Comparison of ENCODE assay signal across 25 cellular contexts in genomic region chr2:215407061-215407460, GRCh38. TPM values are rescaled to one million over a fixed set of nuclear protein-coding genes. Genes with fewer than 3 reads are reported as not detected.
"Had no signal": no experiment of that assay in that cellular context is flagged by ENCODE, and none has a peak within 500 bp of the region (broad histone marks: within the 10 kb centered on the region; RNA-seq: fewer than 3 reads in every experiment).

No MANE protein-coding gene starts in this region.

- H3K27ac Mint-ChIP-seq: activated B cell treated with CpG ODN at 0.5 μM for 24 hours; activated CD8-positive, alpha-beta T cell treated with anti-CD3 and anti-CD28 coated beads for 36 hours; activated naive CD8-positive, alpha-beta T cell treated with anti-CD3 and anti-CD28 coated beads, Interleukin-2, amount 50 U/mL, for 24 hours; activated T-helper 17 cell treated with anti-CD3 and anti-CD28 coated beads, Interleukin-2, amount 50 U/mL, for 72 hours; naive B cell; T-cell had no signal

- H3K27ac ChIP-seq: body of pancreas, foreskin keratinocyte, left lung, lower lobe of right lung, neutrophil, pancreas, psoas muscle, spleen, suprapubic skin, tibial nerve had no signal

- ATAC-seq: activated CD8-positive, alpha-beta T cell treated with anti-CD3 and anti-CD28 coated beads for 36 hours; activated naive CD8-positive, alpha-beta T cell treated with anti-CD3 and anti-CD28 coated beads, Interleukin-2, amount 50 U/mL, for 24 hours; activated T-cell treated with anti-CD3 and anti-CD28 coated beads, Interleukin-2, amount 50 U/mL, for 4 hours; activated T-helper 17 cell treated with anti-CD3 and anti-CD28 coated beads, Interleukin-2, amount 50 U/mL, for 72 hours; body of pancreas; foreskin keratinocyte; left lung; lower lobe of right lung; pancreas; psoas muscle; T-cell had no signal

- DNase-seq: activated B cell treated with CpG ODN at 0.5 μM for 24 hours; activated CD4-positive, alpha-beta T cell treated with anti-CD3 and anti-CD28 coated beads, Interleukin-2, amount 50 U/mL, for 1 hour; activated CD8-positive, alpha-beta T cell treated with anti-CD3 and anti-CD28 coated beads for 36 hours; activated gamma-delta T cell treated with Interleukin-2 at 50 U/mL for 16 hours; activated naive CD4-positive, alpha-beta T cell treated with anti-CD3 and anti-CD28 coated beads, Interleukin-2, amount 50 U/mL, for 16 hours; activated naive CD8-positive, alpha-beta T cell treated with anti-CD3 and anti-CD28 coated beads, Interleukin-2, amount 50 U/mL, for 24 hours; activated T-cell treated with anti-CD3 and anti-CD28 coated beads, Interleukin-2, amount 50 U/mL, for 4 hours; anterior cingulate cortex; body of pancreas; foreskin keratinocyte; left lung; lower lobe of right lung; naive B cell; nephron progenitor cell; pancreas; psoas muscle; spleen; stimulated activated naive CD4-positive, alpha-beta T cell; T-cell had no signal

- FAIRE-seq: endothelial cell of umbilical vein, islet of Langerhans, pancreas had no signal

- H3K4me1 ChIP-seq: body of pancreas, left lung, lower lobe of right lung, pancreas, psoas muscle, spleen, suprapubic skin had no signal

- H3K4me1 Mint-ChIP-seq: activated B cell treated with CpG ODN at 0.5 μM for 24 hours, naive B cell, nephron progenitor cell, T-cell had no signal

- H3K36me3 ChIP-seq: neutrophil, pancreas, spleen had no signal

- H3K9me3 Mint-ChIP-seq: activated B cell treated with CpG ODN at 0.5 μM for 24 hours; activated CD8-positive, alpha-beta T cell treated with anti-CD3 and anti-CD28 coated beads for 36 hours; activated naive CD8-positive, alpha-beta T cell treated with anti-CD3 and anti-CD28 coated beads, Interleukin-2, amount 50 U/mL, for 24 hours; activated T-cell treated with anti-CD3 and anti-CD28 coated beads, Interleukin-2, amount 50 U/mL, for 4 hours; activated T-helper 17 cell treated with anti-CD3 and anti-CD28 coated beads, Interleukin-2, amount 50 U/mL, for 72 hours; naive B cell; nephron progenitor cell; T-cell had no signal

- H3K4me3 Mint-ChIP-seq: activated B cell treated with CpG ODN at 0.5 μM for 24 hours; activated CD8-positive, alpha-beta T cell treated with anti-CD3 and anti-CD28 coated beads for 36 hours; activated naive CD8-positive, alpha-beta T cell treated with anti-CD3 and anti-CD28 coated beads, Interleukin-2, amount 50 U/mL, for 24 hours; activated T-cell treated with anti-CD3 and anti-CD28 coated beads, Interleukin-2, amount 50 U/mL, for 4 hours; activated T-helper 17 cell treated with anti-CD3 and anti-CD28 coated beads, Interleukin-2, amount 50 U/mL, for 72 hours; naive B cell; nephron progenitor cell; T-cell had no signal

- H3K36me3 Mint-ChIP-seq: naive B cell, T-cell had no signal

- H3K9me3 ChIP-seq: body of pancreas, left lung, lower lobe of right lung, neutrophil, pancreas, psoas muscle, spleen, suprapubic skin, tibial nerve had no signal

- H3K27me3 ChIP-seq: body of pancreas, foreskin keratinocyte, left lung, pancreas, suprapubic skin, tibial nerve had no signal

- H3K4me3 ChIP-seq: body of pancreas, left lung, lower lobe of right lung, pancreas, psoas muscle, spleen, suprapubic skin, tibial nerve had no signal

RNA-seq across cellular contexts. Expression of gene FN1, which starts 28.8 kb away (rescaled TPM):
- total RNA-seq: activated B cell treated with CpG ODN at 0.5 μM for 24 hours had no signal
